In the genomic region with DNA sequence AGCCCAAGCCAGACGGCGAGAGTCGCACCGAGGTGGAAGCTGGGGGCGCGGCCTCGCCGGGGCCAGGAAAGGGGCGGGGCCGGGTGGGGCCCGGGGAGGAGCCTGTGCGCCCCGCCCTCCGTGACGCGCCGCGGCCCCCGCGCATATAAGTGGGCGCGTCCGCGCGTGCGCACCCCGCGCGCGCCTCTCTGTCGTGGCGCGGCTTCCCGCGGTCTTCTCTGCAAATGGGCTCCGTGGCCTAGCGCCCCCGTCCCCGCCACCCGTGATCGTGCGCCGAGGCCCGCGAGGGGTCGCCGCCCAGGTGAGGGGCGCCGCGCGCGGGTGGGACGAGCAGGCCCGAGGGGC, we compare ENCODE assay signal across 8 cellular contexts. TPM values are rescaled to one million over a fixed set of nuclear protein-coding genes. Genes with fewer than 3 reads are reported as not detected.
DNase-seq lines count a peak whose midpoint lies in the region; ATAC-seq and TF ChIP-seq lines count a peak whose summit lies in the region.

A gene with protein sequence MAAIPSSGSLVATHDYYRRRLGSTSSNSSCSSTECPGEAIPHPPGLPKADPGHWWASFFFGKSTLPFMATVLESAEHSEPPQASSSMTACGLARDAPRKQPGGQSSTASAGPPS (plus strand): TSS at position 172 of the 345 bp plus-strand sequence. CDS start 544 bp downstream, outside the sequence.

- H3K36me3 Mint-ChIP-seq in memory B cell = peaks cover 13% of the 10 kb centered on the region

- ATAC-seq in GM18861 (IDR thresholded peaks at IDR 0.05; ENCODE audit: unreplicated experiment) (peak; percentile 53), HG03095 (IDR thresholded peaks at IDR 0.05; ENCODE audit: unreplicated experiment) (peak; percentile 60), memory B cell (ENCODE audit: low read depth) (peak; percentile 79)

- TF ChIP-seq CTCF in AG04450 (IDR thresholded peaks at IDR 0.05; ENCODE audit: low read depth, low read length) = no peak

- H3K27me3 ChIP-seq in AG04450 (ENCODE audit: control insufficient read depth, insufficient read depth, low read length) = no peaks in the 10 kb centered on the region
- H3K27me3 ChIP-seq in effector memory CD4-positive, alpha-beta T cell (replicated peaks; ENCODE audit: control insufficient read depth, insufficient read depth, low read length, poor library complexity, severe bottlenecking) = no peaks in the 10 kb centered on the region

- DNase-seq in AG04450 (ENCODE audit: low read depth, low spot score) (peak; percentile 34), NCI-H774 (lab: John Stamatoyannopoulos, UW) (peak; percentile 68), memory B cell (ENCODE audit: low spot score in 2 of 2) (peak in 1 of 2 donors; percentile 84)
- peak; percentile 72 to 79 (median 77) for DNase-seq in effector memory CD4-positive, alpha-beta T cell
- peak; percentile 75 to 84 (median 76) for DNase-seq in stimulated activated CD4-positive, alpha-beta T cell treated with anti-CD3 and anti-CD28 coated beads, TNF-alpha, amount 100 ng/mL, for 4 hours (ENCODE audit: low read depth in 3 of 3)

- POLR2A ChIA-PET in AG04450 (lab: Yijun Ruan, JAX) = interaction anchor here (0.6 to 2.9 kb wide), 10 partner anchors 10 to 518 kb away, joined by 3 to 18 read pairs (median 6); a partner anchor contains a TSS
- POLR2A ChIA-PET in activated CD8-positive, alpha-beta memory T cell treated with anti-CD3 and anti-CD28 coated beads for 36 hours (lab: Charles Lee) = interaction anchor here (0.5 to 4.2 kb wide), 13 partner anchors 17 to 542 kb away, joined by 3 to 31 read pairs (median 4); a partner anchor contains a TSS

- H3K4me3 ChIP-seq in AG04450 (ENCODE audit: low read depth, low read length) = peak within 1 kb of the TSS; percentile 88
- H3K4me3 ChIP-seq in effector memory CD4-positive, alpha-beta T cell (ENCODE audit: insufficient read depth, low read depth, low read length, poor library complexity, severe bottlenecking) = peak within 1 kb of the TSS; percentile 76

- CTCF ChIA-PET in AG04450 (lab: Charles Lee) = interaction anchor here (1.1 to 1.3 kb wide), 2 partner anchors 24 to 35 kb away, joined by 3 read pairs; no protein-coding TSS in a partner anchor
- CTCF ChIA-PET in activated CD8-positive, alpha-beta memory T cell treated with anti-CD3 and anti-CD28 coated beads for 36 hours (lab: Charles Lee) = interaction anchor here (1.1 to 5.4 kb wide), 4 partner anchors 9 to 79 kb away, joined by 3 to 32 read pairs (median 15); a partner anchor contains a TSS

- peaks cover 10% of the 10 kb centered on the region for H3K36me3 ChIP-seq in effector memory CD4-positive, alpha-beta T cell (ENCODE audit: control insufficient read depth, insufficient read depth, low read length)

- H3K4me1 ChIP-seq in effector memory CD4-positive, alpha-beta T cell (ENCODE audit: control insufficient read depth, insufficient read depth, low read length, poor library complexity, severe bottlenecking) = peaks cover 25% of the 10 kb centered on the region

- peaks cover 4% of the 10 kb centered on the region for H3K9me3 Mint-ChIP-seq in memory B cell

- peak within 1 kb of the TSS; percentile 73 for H3K27ac Mint-ChIP-seq in memory B cell

- peaks cover 8% of the 10 kb centered on the region for H3K9me3 ChIP-seq in AG04450 (ENCODE audit: control insufficient read depth, insufficient read depth, low read length)
- H3K9me3 ChIP-seq in effector memory CD4-positive, alpha-beta T cell (ENCODE audit: control insufficient read depth, low read length) = no peaks in the 10 kb centered on the region

- H3K4me3 Mint-ChIP-seq in memory B cell = peak within 1 kb of the TSS; percentile 81

- peaks cover 1% of the 10 kb centered on the region for H3K27me3 Mint-ChIP-seq in memory B cell

- peaks cover 10% of the 10 kb centered on the region for H3K4me1 Mint-ChIP-seq in memory B cell

- H3K27ac ChIP-seq in AG04450 (ENCODE audit: low read depth, low read length) = peak within 1 kb of the TSS; percentile 47
- peak within 1 kb of the TSS; percentile 70 for H3K27ac ChIP-seq in effector memory CD4-positive, alpha-beta T cell (ENCODE audit: insufficient read depth, low read length, poor library complexity, severe bottlenecking)

RNA-seq across cellular contexts. Expression of the gene that starts here (rescaled TPM):
- polyA plus RNA-seq in AG04450 (2011; rRNA removed) = 13.5 and 21.7 TPM in 2 replicates
- 16.9 and 24.9 TPM in 2 replicates for polyA minus RNA-seq in AG04450 (2011; rRNA and poly(A)+ RNA removed)
- 100 to 1,000 TPM; 163 to 166 TPM for total RNA-seq in activated CD8-positive, alpha-beta memory T cell treated with anti-CD3 and anti-CD28 coated beads for 36 hours
